ENCODE assay signal across 31 cellular contexts in the genomic region with DNA sequence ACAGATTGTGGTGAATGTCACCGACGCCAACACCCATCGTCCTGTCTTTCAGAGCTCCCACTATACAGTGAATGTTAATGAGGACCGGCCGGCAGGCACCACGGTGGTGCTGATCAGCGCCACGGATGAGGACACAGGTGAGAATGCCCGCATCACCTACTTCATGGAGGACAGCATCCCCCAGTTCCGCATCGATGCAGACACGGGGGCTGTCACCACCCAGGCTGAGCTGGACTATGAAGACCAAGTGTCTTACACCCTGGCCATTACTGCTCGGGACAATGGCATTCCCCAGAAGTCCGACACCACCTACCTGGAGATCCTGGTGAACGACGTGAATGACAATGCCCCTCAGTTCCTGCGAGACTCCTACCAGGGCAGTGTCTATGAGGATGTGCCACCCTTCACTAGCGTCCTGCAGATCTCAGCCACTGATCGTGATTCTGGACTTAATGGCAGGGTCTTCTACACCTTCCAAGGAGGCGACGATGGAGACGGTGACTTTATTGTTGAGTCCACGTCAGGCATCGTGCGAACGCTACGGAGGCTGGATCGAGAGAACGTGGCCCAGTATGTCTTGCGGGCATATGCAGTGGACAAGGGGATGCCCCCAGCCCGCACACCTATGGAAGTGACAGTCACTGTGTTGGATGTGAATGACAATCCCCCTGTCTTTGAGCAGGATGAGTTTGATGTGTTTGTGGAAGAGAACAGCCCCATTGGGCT. TPM values are rescaled to one million over a fixed set of nuclear protein-coding genes. Genes with fewer than 3 reads are reported as not detected.
DNase-seq lines count a peak whose midpoint lies in the region; ATAC-seq and TF ChIP-seq lines count a peak whose summit lies in the region.
"Had no signal": no experiment of that assay in that cellular context is flagged by ENCODE, and none has a peak within 500 bp of the region (broad histone marks: within the 10 kb centered on the region; RNA-seq: fewer than 3 reads in every experiment).

No MANE protein-coding gene starts in this region.

- peak overlapping the region; percentile 95 for H3K27ac ChIP-seq in layer of hippocampus (ENCODE audit: low read depth, low read length)
- H3K27ac ChIP-seq in substantia nigra (ENCODE audit: low read depth, low read length, poor library complexity, severe bottlenecking), result peak overlapping the region; percentile 92
- no peak overlapping the region for H3K27ac ChIP-seq in foreskin keratinocyte
- H3K27ac ChIP-seq in Karpas-422 (ENCODE audit: low read length), result no peak overlapping the region
- H3K27ac ChIP-seq: lower lobe of right lung, pancreas, PC-9 had no signal

- ATAC-seq in foreskin keratinocyte, result no peak
- ATAC-seq: activated CD8-positive, alpha-beta T cell treated with anti-CD3 and anti-CD28 coated beads, Interleukin-2, amount 10 ng/mL, durations not matched to agents 7 days and 5 days; GM12878; HepG2; lower lobe of right lung; natural killer cell; pancreas; stimulated activated naive B cell treated with anti-CD40 and anti-IgM and Interleukin-4, amounts not matched to agents 10 μg/mL and 1 μg/mL and 100 μg/mL, for 72 hours had no signal

- no peaks in the 10 kb centered on the region for H3K79me2 ChIP-seq in Karpas-422 (ENCODE audit: low read length)

- no peak overlapping the region for H3K27ac Mint-ChIP-seq in chondrocyte (ENCODE audit: unreplicated experiment)
- no peak overlapping the region for H3K27ac Mint-ChIP-seq in activated CD4-positive, alpha-beta memory T cell treated with anti-CD3 and anti-CD28 coated beads for 36 hours
- H3K27ac Mint-ChIP-seq: activated CD8-positive, alpha-beta T cell treated with anti-CD3 and anti-CD28 coated beads, Interleukin-2, amount 10 ng/mL, durations not matched to agents 7 days and 5 days; activated T-helper 2 cell treated with anti-CD3 and anti-CD28 coated beads, Interferon-gamma antibody, Interleukin-2, Interleukin-4, amounts not matched to agents 10 μg/mL and 5 μg/mL and 100 μg/mL, durations not matched to agents 14 hours and 24 hours and 36 hours; natural killer cell; stimulated activated naive B cell treated with anti-CD40 and anti-IgM and Interleukin-4, amounts not matched to agents 10 μg/mL and 1 μg/mL and 100 μg/mL, for 72 hours had no signal

- CTCF ChIA-PET in activated CD4-positive, alpha-beta memory T cell treated with anti-CD3 and anti-CD28 coated beads for 36 hours (lab: Charles Lee), result interaction anchor here (1.1 kb wide), 1 partner anchor 147 kb away, joined by 3 read pairs; no protein-coding TSS in a partner anchor

- DNase-seq in GM20000 (ENCODE audit: low spot score) (peak; percentile 13), chondrocyte (ENCODE audit: low spot score) (peak; percentile 73), substantia nigra (lab: John Stamatoyannopoulos, UW) (no peak), foreskin keratinocyte (no peak), Karpas-422 (no peak)
- DNase-seq in activated CD4-positive, alpha-beta memory T cell treated with anti-CD3 and anti-CD28 coated beads for 36 hours, result no peak
- DNase-seq: activated CD8-positive, alpha-beta T cell treated with anti-CD3 and anti-CD28 coated beads, Interleukin-2, amount 10 ng/mL, durations not matched to agents 7 days and 5 days; activated naive CD4-positive, alpha-beta T cell treated with anti-CD3 and anti-CD28 coated beads, Interleukin-2, amount 50 U/mL, for 16 hours; amniotic stem cell; DMS153; effector memory CD4-positive, alpha-beta T cell; erythroblast; Kasumi-1; kidney glomerular epithelial cell; lower lobe of right lung; natural killer cell; NCI-H1417 treated with DMSO at 0.1 percent for 48 hours; NCI-H2029 treated with DMSO at 0.1 percent for 48 hours; NCI-H524; NK-92 treated with Interleukin-12 subunit alpha and Interleukin-12 subunit beta, amount 100 ng/mL, for 24 hours; pancreas; PC-9; SHP77; stimulated activated naive B cell treated with anti-CD40 and anti-IgM and Interleukin-4, amounts not matched to agents 10 μg/mL and 1 μg/mL and 100 μg/mL, for 72 hours had no signal

- no peaks in the 10 kb centered on the region for H3K9me3 ChIP-seq in Karpas-422 (ENCODE audit: low read length)
- H3K9me3 ChIP-seq: lower lobe of right lung, pancreas, suprapubic skin had no signal

- H3K36me3 Mint-ChIP-seq in chondrocyte (ENCODE audit: low read depth), result no peaks in the 10 kb centered on the region
- no peaks in the 10 kb centered on the region for H3K36me3 Mint-ChIP-seq in activated CD4-positive, alpha-beta memory T cell treated with anti-CD3 and anti-CD28 coated beads for 36 hours
- H3K36me3 Mint-ChIP-seq: natural killer cell; stimulated activated naive B cell treated with anti-CD40 and anti-IgM and Interleukin-4, amounts not matched to agents 10 μg/mL and 1 μg/mL and 100 μg/mL, for 72 hours had no signal

- TF ChIP-seq CTCF in GM20000 (IDR thresholded peaks at IDR 0.05; ENCODE audit: extremely low read depth, missing control alignments) (no peak), chondrocyte (IDR thresholded peaks at IDR 0.05) (no peak), foreskin keratinocyte (conservative IDR thresholded peaks at IDR 0.05) (no peak)

- H3K27me3 ChIP-seq in layer of hippocampus (ENCODE audit: control insufficient read depth, insufficient read depth, low read length) (no peaks in the 10 kb centered on the region), foreskin keratinocyte (no peaks in the 10 kb centered on the region), Karpas-422 (ENCODE audit: low read length) (no peaks in the 10 kb centered on the region)
- H3K27me3 ChIP-seq: pancreas, suprapubic skin had no signal

- H3K9me3 Mint-ChIP-seq in chondrocyte (ENCODE audit: low read depth), result no peaks in the 10 kb centered on the region
- H3K9me3 Mint-ChIP-seq in activated CD4-positive, alpha-beta memory T cell treated with anti-CD3 and anti-CD28 coated beads for 36 hours, result no peaks in the 10 kb centered on the region
- H3K9me3 Mint-ChIP-seq: activated T-helper 2 cell treated with anti-CD3 and anti-CD28 coated beads, Interferon-gamma antibody, Interleukin-2, Interleukin-4, amounts not matched to agents 10 μg/mL and 5 μg/mL and 100 μg/mL, durations not matched to agents 14 hours and 24 hours and 36 hours; natural killer cell; stimulated activated naive B cell treated with anti-CD40 and anti-IgM and Interleukin-4, amounts not matched to agents 10 μg/mL and 1 μg/mL and 100 μg/mL, for 72 hours had no signal

- H3K4me2 ChIP-seq in Karpas-422 (ENCODE audit: low read depth, low read length, poor library complexity, severe bottlenecking), result no peak overlapping the region
- H3K4me2 ChIP-seq: PC-9 had no signal

- H3K36me3 ChIP-seq in Karpas-422 (ENCODE audit: insufficient read depth, low read length), result no peaks in the 10 kb centered on the region
- H3K36me3 ChIP-seq: lower lobe of right lung, pancreas, suprapubic skin had no signal

- 0 out of 2 replicates have a peak, but pooled peaks cover 5% of the 10 kb centered on the region for H4K20me1 ChIP-seq in Karpas-422 (ENCODE audit: insufficient read depth, low read depth, low read length)

- no peak overlapping the region for H3K4me3 ChIP-seq in Karpas-422 (ENCODE audit: low read length)
- H3K4me3 ChIP-seq: GM12878, lower lobe of right lung, pancreas, PC-9 had no signal

- H3K9ac ChIP-seq in Karpas-422 (ENCODE audit: low read length), result no peak overlapping the region

- H3K9me2 ChIP-seq in Karpas-422 (replicated peaks; ENCODE audit: insufficient read depth, low read length), result no peaks in the 10 kb centered on the region

- peaks cover 25% of the 10 kb centered on the region for H3K4me1 ChIP-seq in foreskin keratinocyte
- peaks cover 18% of the 10 kb centered on the region for H3K4me1 ChIP-seq in Karpas-422 (ENCODE audit: low read length)

- intact Hi-C loops in activated CD4-positive, alpha-beta memory T cell treated with anti-CD3 and anti-CD28 coated beads for 36 hours (cut with micrococcal nuclease), result no loop called here

- no peak overlapping the region for H2AFZ ChIP-seq in Karpas-422 (ENCODE audit: low read length)
- H2AFZ ChIP-seq: PC-9 had no signal

- POLR2A ChIA-PET in activated CD4-positive, alpha-beta memory T cell treated with anti-CD3 and anti-CD28 coated beads for 36 hours (lab: Charles Lee), result no interaction called here

- peaks cover 36% of the 10 kb centered on the region for H3K4me1 Mint-ChIP-seq in chondrocyte (ENCODE audit: low read depth)
- H3K4me1 Mint-ChIP-seq in activated CD4-positive, alpha-beta memory T cell treated with anti-CD3 and anti-CD28 coated beads for 36 hours (ENCODE audit: low read depth), result peaks cover 5% of the 10 kb centered on the region

- no peaks in the 10 kb centered on the region for H3K27me3 Mint-ChIP-seq in chondrocyte (ENCODE audit: low read depth)
- H3K27me3 Mint-ChIP-seq in activated CD4-positive, alpha-beta memory T cell treated with anti-CD3 and anti-CD28 coated beads for 36 hours, result peaks cover 2% of the 10 kb centered on the region

- no peak overlapping the region for H3K4me3 Mint-ChIP-seq in chondrocyte (ENCODE audit: unreplicated experiment)
- no peak overlapping the region for H3K4me3 Mint-ChIP-seq in activated CD4-positive, alpha-beta memory T cell treated with anti-CD3 and anti-CD28 coated beads for 36 hours
- H3K4me3 Mint-ChIP-seq: activated CD8-positive, alpha-beta T cell treated with anti-CD3 and anti-CD28 coated beads, Interleukin-2, amount 10 ng/mL, durations not matched to agents 7 days and 5 days; stimulated activated naive B cell treated with anti-CD40 and anti-IgM and Interleukin-4, amounts not matched to agents 10 μg/mL and 1 μg/mL and 100 μg/mL, for 72 hours had no signal

RNA-seq across cellular contexts. Expression of a gene that starts 3.0 kb away (rescaled TPM):
- 8.6 to 10.3 TPM (median 9.9 TPM) in 3 replicates for total RNA-seq in chondrocyte
- total RNA-seq in foreskin keratinocyte, result 14.1 and 16.0 TPM in 2 replicates
- polyA plus RNA-seq in foreskin keratinocyte, result 7.9 and 8.1 TPM in 2 replicates
- total RNA-seq in activated CD4-positive, alpha-beta memory T cell treated with anti-CD3 and anti-CD28 coated beads for 36 hours, result 1 to 10 TPM; 1.0 to 1.3 TPM
- 0.43 and 1.2 TPM in 2 replicates for total RNA-seq in Karpas-422 (2014; rRNA removed; shearing (Covaris generic); ENCODE audit: low replicate concordance)

RNA-seq across cellular contexts. Expression of a gene that starts 30.6 kb away (rescaled TPM):
- 4.3 to 6.6 TPM (median 6.5 TPM) in 3 replicates for total RNA-seq in chondrocyte
- 26.6 and 33.5 TPM in 2 replicates for total RNA-seq in foreskin keratinocyte
- polyA plus RNA-seq in foreskin keratinocyte, result 24.0 and 33.7 TPM in 2 replicates
- 10 to 100 TPM; 14.9 to 16.3 TPM for total RNA-seq in activated CD4-positive, alpha-beta memory T cell treated with anti-CD3 and anti-CD28 coated beads for 36 hours
- total RNA-seq in Karpas-422 (2014; rRNA removed; shearing (Covaris generic); ENCODE audit: low replicate concordance), result 6.3 and 24.2 TPM in 2 replicates

RNA-seq across cellular contexts. Expression of a gene that starts 38.6 kb away (rescaled TPM):
- total RNA-seq in chondrocyte, result 127 to 354 TPM (median 348 TPM) in 3 replicates
- total RNA-seq in foreskin keratinocyte, result 225 and 279 TPM in 2 replicates
- polyA plus RNA-seq in foreskin keratinocyte, result 189 and 238 TPM in 2 replicates
- 100 to 1,000 TPM; 245 to 251 TPM for total RNA-seq in activated CD4-positive, alpha-beta memory T cell treated with anti-CD3 and anti-CD28 coated beads for 36 hours
- 184 and 248 TPM in 2 replicates for total RNA-seq in Karpas-422 (2014; rRNA removed; shearing (Covaris generic); ENCODE audit: low replicate concordance)

RNA-seq across cellular contexts. Expression of a gene that starts 54.5 kb away (rescaled TPM):
- not detected in 3 replicates for total RNA-seq in chondrocyte
- total RNA-seq in foreskin keratinocyte, result 1.1 and 1.2 TPM in 2 replicates
- polyA plus RNA-seq in foreskin keratinocyte, result 1.7 TPM in 2 replicates
- not detected for total RNA-seq in activated CD4-positive, alpha-beta memory T cell treated with anti-CD3 and anti-CD28 coated beads for 36 hours
- total RNA-seq in Karpas-422 (2014; rRNA removed; shearing (Covaris generic); ENCODE audit: low replicate concordance), result 0.14 and 4.3 TPM in 2 replicates
- total RNA-seq: activated CD8-positive, alpha-beta T cell treated with anti-CD3 and anti-CD28 coated beads, Interleukin-2, amount 10 ng/mL, durations not matched to agents 7 days and 5 days; activated T-helper 2 cell treated with anti-CD3 and anti-CD28 coated beads, Interferon-gamma antibody, Interleukin-2, Interleukin-4, amounts not matched to agents 10 μg/mL and 5 μg/mL and 100 μg/mL, durations not matched to agents 14 hours and 24 hours and 36 hours; fibroblast of villous mesenchyme; GM12878; mononuclear cell; natural killer cell; PC-9; suprapubic skin had no signal

Comparison
In these comparisons a context has a peak if more than half of its experiments do, and no peak if none do; other contexts are left out.
1. DNase-seq: peak in GM20000 (single experiment) and chondrocyte (single experiment); none in substantia nigra (0 of 49), foreskin keratinocyte (0 of 2), activated CD4-positive, alpha-beta memory T cell treated with anti-CD3 and anti-CD28 coated beads for 36 hours (single experiment) and Karpas-422 (single experiment).
2. H3K27ac ChIP-seq: peak in layer of hippocampus (single experiment) and substantia nigra (single experiment); none in foreskin keratinocyte (single experiment) and Karpas-422 (single experiment).